21 cellular contexts compared by ENCODE assay signal in the genomic region with DNA sequence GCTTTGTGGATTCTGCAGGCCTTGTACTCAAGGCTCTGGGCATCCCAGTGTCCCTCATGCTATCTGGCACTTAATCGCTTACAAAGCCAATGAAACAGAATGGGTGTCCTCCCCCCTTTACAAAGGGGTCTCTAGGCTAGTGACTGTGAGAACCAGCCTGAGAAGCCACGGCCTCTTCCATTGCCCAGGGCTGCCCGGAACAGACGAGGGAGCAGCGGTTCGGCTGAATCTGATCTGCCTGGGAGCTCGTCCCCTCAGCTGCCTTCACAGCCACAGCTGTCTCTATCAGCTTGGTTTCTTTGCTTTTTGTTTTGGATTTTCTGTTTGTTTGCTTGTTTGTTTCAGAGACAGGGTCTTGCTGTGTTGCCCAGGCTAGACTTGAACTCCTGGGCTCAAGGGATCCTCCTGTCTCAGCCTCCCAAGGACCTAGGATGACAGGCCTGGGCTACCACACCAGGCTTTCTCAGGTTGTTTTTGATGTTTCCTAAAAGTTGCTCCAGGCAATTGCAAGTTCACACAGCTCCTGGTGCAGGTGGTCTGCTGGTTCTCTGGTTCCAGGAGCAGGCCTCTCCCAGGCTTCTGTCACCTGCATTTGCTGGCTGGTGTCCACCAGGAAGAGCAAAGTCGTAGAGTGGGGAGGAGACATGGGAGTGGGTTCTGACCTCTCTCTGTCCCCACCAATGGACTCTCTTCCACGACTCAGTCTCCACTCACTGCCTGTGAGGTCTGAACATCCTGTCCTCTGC. TPM values are rescaled to one million over a fixed set of nuclear protein-coding genes. Genes with fewer than 3 reads are reported as not detected.
DNase-seq lines count a peak whose midpoint lies in the region; ATAC-seq and TF ChIP-seq lines count a peak whose summit lies in the region.
"Had no signal": no experiment of that assay in that cellular context is flagged by ENCODE, and none has a peak within 500 bp of the region (broad histone marks: within the 10 kb centered on the region; RNA-seq: fewer than 3 reads in every experiment).

No MANE protein-coding gene starts in this region.

- peaks cover 27% of the 10 kb centered on the region for H3K4me1 ChIP-seq in testis
- H3K4me1 ChIP-seq: pancreas had no signal

- DNase-seq in NCI-H2029 (lab: John Stamatoyannopoulos, UW) (peak; percentile 10), NCI-H2029 treated with DMSO at 0.1 percent for 48 hours (lab: John Stamatoyannopoulos, UW) (no peak), brain microvascular endothelial cell (no peak), mesenteric fat pad (ENCODE audit: low spot score) (peak; percentile 69), testis (no peak), 8988T (no peak), OCI-M2 (lab: John Stamatoyannopoulos, UW; ENCODE audit: unreplicated experiment) (no peak)
- DNase-seq: activated CD4-positive, alpha-beta T cell treated with anti-CD3 and anti-CD28 coated beads for 36 hours; DND-41; midbrain; NCI-H2171 treated with DMSO at 0.1 percent for 48 hours; pancreas; SHP77 treated with DMSO at 0.1 percent for 48 hours; stimulated activated naive B cell treated with anti-CD40 and anti-IgM and Interleukin-4, amounts not matched to agents 10 μg/mL and 1 μg/mL and 100 μg/mL, for 72 hours; T-helper 1 cell had no signal

- H3K27me3 ChIP-seq in brain microvascular endothelial cell (replicated peaks) (no peaks in the 10 kb centered on the region), testis (no peaks in the 10 kb centered on the region)
- H3K27me3 ChIP-seq: pancreas had no signal

- ATAC-seq in GM21529 (IDR thresholded peaks at IDR 0.05; ENCODE audit: unreplicated experiment): no peak
- ATAC-seq: activated CD4-positive, alpha-beta T cell treated with anti-CD3 and anti-CD28 coated beads for 36 hours; activated naive CD4-positive, alpha-beta T cell treated with anti-CD3 and anti-CD28 coated beads, Interleukin-2, amount 50 U/mL, for 72 hours; natural killer cell treated with Interleukin-12 subunit alpha and Interleukin-12 subunit beta and Interleukin-15 and Interleukin-18, amount 100 ng/mL, for 72 hours; pancreas; sciatic nerve; stimulated activated naive B cell treated with anti-CD40 and anti-IgM and Interleukin-4, amounts not matched to agents 10 μg/mL and 1 μg/mL and 100 μg/mL, for 72 hours had no signal

- TF ChIP-seq CTCF in brain microvascular endothelial cell (IDR thresholded peaks at IDR 0.05; ENCODE audit: low read depth, low read length, missing control alignments) (no peak), testis (IDR thresholded peaks at IDR 0.05) (no peak)

- H3K4me3 ChIP-seq in brain microvascular endothelial cell (ENCODE audit: low read depth, low read length) (no peak overlapping the region), testis (no peak overlapping the region)
- H3K4me3 ChIP-seq: pancreas, thoracic aorta had no signal

- H3K36me3 ChIP-seq in brain microvascular endothelial cell (replicated peaks) (no peaks in the 10 kb centered on the region), testis (ENCODE audit: low read depth, missing control alignments) (no peaks in the 10 kb centered on the region)
- H3K36me3 ChIP-seq: pancreas, thoracic aorta had no signal

- H3K27ac ChIP-seq in brain microvascular endothelial cell (peak overlapping the region; percentile 58), testis (peak overlapping the region; percentile 50 to 70)
- H3K27ac ChIP-seq: pancreas, thoracic aorta had no signal

- intact Hi-C loops in testis (cut with DNase I; ENCODE audit: low total_unique reads): no loop called here

- no peak for TF ChIP-seq POLR2A in testis (IDR thresholded peaks at IDR 0.05)

- in situ Hi-C loops in brain microvascular endothelial cell (cut with HindIII; ENCODE audit: low pct_ligation_motif_present, low sequenced_read_pairs): no loop called here

- no peaks in the 10 kb centered on the region for H3K9me3 ChIP-seq in testis
- H3K9me3 ChIP-seq: pancreas, thoracic aorta had no signal

- WGBS in testis, 2 donors: 81 to 85% methylated on average over 8 to 9 of the region's 9 CpGs

RNA-seq across cellular contexts. Expression of gene RIN3, which starts 10.9 kb away (rescaled TPM):
- total RNA-seq in mesenteric fat pad: 38.0 TPM
- total RNA-seq in testis: 10 to 100 TPM; 49.8 to 56.2 TPM
- polyA plus RNA-seq in testis (ENCODE audit: insufficient read depth, low read depth, low replicate concordance): 25.9 TPM
- total RNA-seq: OCI-LY7 had no signal

Comparison
In these comparisons a context has a peak if more than half of its experiments do, and no peak if none do; other contexts are left out.
1. DNase-seq: peak in NCI-H2029 (single experiment) and mesenteric fat pad (single experiment); none in NCI-H2029 treated with DMSO at 0.1 percent for 48 hours (single experiment), brain microvascular endothelial cell (single experiment), testis (single experiment), 8988T (single experiment) and OCI-M2 (single experiment).